ENCODE assay signal across 8 cellular contexts in the genomic region with DNA sequence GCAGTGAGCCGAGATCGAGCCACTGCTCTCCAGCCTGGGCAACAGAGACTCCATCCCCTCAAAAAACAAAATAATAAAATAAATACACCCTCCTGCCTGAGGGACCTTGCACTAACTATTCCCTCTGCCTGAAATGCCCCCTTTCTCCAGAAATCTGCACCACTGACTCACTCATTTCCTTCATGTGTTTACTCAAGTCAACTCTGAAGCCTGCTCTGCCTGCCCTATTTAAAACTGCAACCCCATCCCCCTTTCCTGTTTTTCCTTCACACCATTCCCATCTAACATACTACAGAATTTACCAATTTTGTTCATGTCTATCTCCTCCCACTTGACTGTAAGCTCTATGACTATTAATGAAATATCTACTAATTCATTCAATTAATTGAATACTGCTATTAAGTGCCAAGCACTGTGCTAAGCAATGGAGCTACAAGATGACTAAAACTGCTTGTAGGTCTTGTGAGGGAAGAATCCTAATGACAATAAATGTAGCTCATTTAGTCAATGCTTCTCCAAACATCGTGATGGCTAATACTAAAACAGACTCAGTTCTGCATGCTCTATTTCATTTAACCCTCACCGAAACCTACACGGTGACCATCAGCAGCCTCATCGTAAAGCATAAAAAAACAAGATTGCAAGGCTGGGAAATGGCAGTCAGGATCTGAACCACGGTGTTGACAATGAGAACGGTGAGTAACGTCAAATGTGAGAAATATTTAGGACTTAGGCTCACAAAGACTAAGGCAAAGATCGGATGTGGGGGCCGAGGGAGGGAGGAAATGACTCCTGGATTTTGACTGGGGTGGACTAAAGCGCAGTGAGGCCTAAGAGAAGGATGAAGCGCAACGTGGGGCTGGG. TPM values are rescaled to one million over a fixed set of nuclear protein-coding genes. Genes with fewer than 3 reads are reported as not detected.
DNase-seq lines count a peak whose midpoint lies in the region; ATAC-seq and TF ChIP-seq lines count a peak whose summit lies in the region.

No MANE protein-coding gene starts in this region.

- peaks cover 38% of the 10 kb centered on the region for H3K4me1 Mint-ChIP-seq in activated CD4-positive, alpha-beta T cell treated with anti-CD3 and anti-CD28 coated beads, Interleukin-2, amount 10 ng/mL, durations not matched to agents 24 days and 14 days
- H3K4me1 Mint-ChIP-seq in central memory CD8-positive, alpha-beta T cell: peaks cover 28% of the 10 kb centered on the region
- H3K4me1 Mint-ChIP-seq in mesothelial cell of epicardium: peaks cover 22% of the 10 kb centered on the region

- peak overlapping the region; percentile 92 for H3K4me3 Mint-ChIP-seq in activated CD4-positive, alpha-beta T cell treated with anti-CD3 and anti-CD28 coated beads, Interleukin-2, amount 10 ng/mL, durations not matched to agents 24 days and 14 days
- peak overlapping the region; percentile 87 for H3K4me3 Mint-ChIP-seq in central memory CD8-positive, alpha-beta T cell
- peak overlapping the region; percentile 87 for H3K4me3 Mint-ChIP-seq in mesothelial cell of epicardium

- no peak for TF ChIP-seq CTCF in mesothelial cell of epicardium (IDR thresholded peaks at IDR 0.05; ENCODE audit: unreplicated experiment)

- H3K27me3 Mint-ChIP-seq in activated CD4-positive, alpha-beta T cell treated with anti-CD3 and anti-CD28 coated beads, Interleukin-2, amount 10 ng/mL, durations not matched to agents 24 days and 14 days: no peaks in the 10 kb centered on the region
- H3K27me3 Mint-ChIP-seq in central memory CD8-positive, alpha-beta T cell: no peaks in the 10 kb centered on the region
- H3K27me3 Mint-ChIP-seq in mesothelial cell of epicardium (ENCODE audit: low read depth): no peaks in the 10 kb centered on the region

- peaks cover 8% of the 10 kb centered on the region for H3K36me3 Mint-ChIP-seq in activated CD4-positive, alpha-beta T cell treated with anti-CD3 and anti-CD28 coated beads, Interleukin-2, amount 10 ng/mL, durations not matched to agents 24 days and 14 days (ENCODE audit: low read depth)
- H3K36me3 Mint-ChIP-seq in central memory CD8-positive, alpha-beta T cell (ENCODE audit: insufficient read depth): peaks cover 11% of the 10 kb centered on the region
- peaks cover 2% of the 10 kb centered on the region for H3K36me3 Mint-ChIP-seq in mesothelial cell of epicardium

- ATAC-seq in central memory CD8-positive, alpha-beta T cell (replicated peaks; ENCODE audit: extremely low read depth, poor library complexity, severe bottlenecking): peak; percentile 1
- no peak for ATAC-seq in GM18505 (IDR thresholded peaks at IDR 0.05; ENCODE audit: unreplicated experiment)

- H3K27ac Mint-ChIP-seq in activated CD4-positive, alpha-beta T cell treated with anti-CD3 and anti-CD28 coated beads, Interleukin-2, amount 10 ng/mL, durations not matched to agents 24 days and 14 days: peak overlapping the region; percentile 96
- peak overlapping the region; percentile 87 for H3K27ac Mint-ChIP-seq in central memory CD8-positive, alpha-beta T cell (ENCODE audit: low read depth)
- H3K27ac Mint-ChIP-seq in mesothelial cell of epicardium: peak overlapping the region; percentile 89

- intact Hi-C loops in activated CD4-positive, alpha-beta T cell treated with anti-CD3 and anti-CD28 coated beads, Interleukin-2, amount 10 ng/mL, durations not matched to agents 24 days and 14 days (cut with micrococcal nuclease): loop anchor here (1.0 to 10.0 kb wide), 5 partner anchors 36 to 265 kb away; a partner anchor contains a TSS

- no peak for TF ChIP-seq POLR2A in GM18505 (IDR thresholded peaks at IDR 0.05; ENCODE audit: borderline replicate concordance, extremely low read depth, insufficient read depth, insufficient read length)

- H3K9me3 Mint-ChIP-seq in activated CD4-positive, alpha-beta T cell treated with anti-CD3 and anti-CD28 coated beads, Interleukin-2, amount 10 ng/mL, durations not matched to agents 24 days and 14 days: no peaks in the 10 kb centered on the region
- no peaks in the 10 kb centered on the region for H3K9me3 Mint-ChIP-seq in central memory CD8-positive, alpha-beta T cell
- H3K9me3 Mint-ChIP-seq in mesothelial cell of epicardium: no peaks in the 10 kb centered on the region

- no peak for DNase-seq in activated CD4-positive, alpha-beta T cell treated with anti-CD3 and anti-CD28 coated beads, Interleukin-2, amount 10 ng/mL, durations not matched to agents 24 days and 14 days
- no peak for DNase-seq in activated CD4-positive, alpha-beta T cell treated with anti-CD3 and anti-CD28 coated beads for 1 hour
- DNase-seq in NCI-H226 (peak; percentile 56), mesothelial cell of epicardium (ENCODE audit: low spot score in 2 of 2, unreplicated experiment in 2 of 2) (no peak), iPS-NIHi11 (ENCODE audit: low spot score) (no peak), activated gamma-delta T cell treated with Interleukin-2 at 50 U/mL for 16 hours (no peak)
- no peak for DNase-seq in central memory CD8-positive, alpha-beta T cell (ENCODE audit: low spot score in 2 of 2)

RNA-seq across cellular contexts. Expression of a gene that starts 0.7 kb away (rescaled TPM):
- total RNA-seq in activated CD4-positive, alpha-beta T cell treated with anti-CD3 and anti-CD28 coated beads, Interleukin-2, amount 10 ng/mL, durations not matched to agents 24 days and 14 days: 34.5 and 38.0 TPM in 2 replicates
- 23.5 to 27.3 TPM (median 26.2 TPM) in 3 replicates for total RNA-seq in mesothelial cell of epicardium

RNA-seq across cellular contexts. Expression of a gene that starts 35.9 kb away (rescaled TPM):
- total RNA-seq in activated CD4-positive, alpha-beta T cell treated with anti-CD3 and anti-CD28 coated beads, Interleukin-2, amount 10 ng/mL, durations not matched to agents 24 days and 14 days: 79.4 and 87.6 TPM in 2 replicates
- total RNA-seq in mesothelial cell of epicardium: 67.5 to 70.5 TPM (median 68.7 TPM) in 3 replicates

RNA-seq across cellular contexts. Expression of a gene that starts 58.3 kb away (rescaled TPM):
- 174 and 175 TPM in 2 replicates for total RNA-seq in activated CD4-positive, alpha-beta T cell treated with anti-CD3 and anti-CD28 coated beads, Interleukin-2, amount 10 ng/mL, durations not matched to agents 24 days and 14 days
- 244 to 246 TPM (median 245 TPM) in 3 replicates for total RNA-seq in mesothelial cell of epicardium
